15 cellular contexts compared by ENCODE assay signal in the genomic region with DNA sequence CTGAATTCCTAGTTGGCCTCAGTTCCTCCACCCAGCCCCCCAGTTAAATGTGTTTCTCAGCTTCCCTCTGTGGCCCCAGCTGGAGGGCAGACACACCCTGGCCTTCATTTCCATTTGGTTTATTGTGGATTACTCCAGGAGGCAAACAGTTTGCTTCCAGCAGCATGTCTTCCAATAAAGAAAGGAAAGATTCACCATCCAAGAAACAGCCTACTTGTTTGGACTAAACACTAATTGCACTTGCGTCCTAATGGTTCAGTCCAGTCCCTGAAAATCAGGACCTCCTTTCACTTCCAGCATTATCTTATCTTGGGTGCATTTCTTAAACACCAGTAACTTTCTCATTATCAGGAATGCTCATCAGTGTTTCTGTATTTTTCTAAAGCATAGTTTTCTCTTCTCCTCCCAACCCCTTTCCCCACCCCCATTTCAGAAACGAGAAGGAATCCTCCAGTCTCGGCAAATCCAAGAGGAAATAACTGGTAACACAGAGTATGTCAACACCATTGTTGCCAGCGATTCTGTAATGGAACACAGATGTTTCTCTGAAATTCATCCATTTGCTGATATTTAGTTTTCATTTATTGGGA.
DNase-seq lines count a peak whose midpoint lies in the region; ATAC-seq and TF ChIP-seq lines count a peak whose summit lies in the region.
"Had no signal": no experiment of that assay in that cellular context is flagged by ENCODE, and none has a peak within 500 bp of the region (broad histone marks: within the 10 kb centered on the region; RNA-seq: fewer than 3 reads in every experiment).

No MANE protein-coding gene starts in this region.

- no peaks in the 10 kb centered on the region for H3K36me3 Mint-ChIP-seq in activated T-cell treated with anti-CD3 and anti-CD28 coated beads, Interleukin-2, amount 50 U/mL, for 72 hours (ENCODE audit: insufficient read depth in 2 of 2)
- H3K36me3 Mint-ChIP-seq: stimulated activated naive B cell treated with anti-CD40 and anti-IgM and Interleukin-4, amounts not matched to agents 10 μg/mL and 1 μg/mL and 100 μg/mL, for 72 hours had no signal

- intact Hi-C loops in prostate gland (cut with DNase I): no loop called here
- intact Hi-C loops in spleen (cut with DNase I; ENCODE audit: low total_unique reads): no loop called here
- intact Hi-C loops in thyroid gland (cut with DNase I): no loop called here

- no peak for TF ChIP-seq CTCF in foreskin fibroblast (IDR thresholded peaks at IDR 0.05; ENCODE audit: low read depth, low read length)
- no peak for TF ChIP-seq CTCF in prostate gland (IDR thresholded peaks at IDR 0.05)
- TF ChIP-seq CTCF in spleen (IDR thresholded peaks at IDR 0.05 in 8 of 11, conservative IDR thresholded peaks at IDR 0.05 in 3 of 11): no peak
- no peak for TF ChIP-seq CTCF in thyroid gland (IDR thresholded peaks at IDR 0.05)

- DNase-seq in AG20443 (ENCODE audit: low spot score): peak; percentile 83
- DNase-seq in astrocyte of the hippocampus (ENCODE audit: low read depth, low spot score): peak; percentile 20
- DNase-seq in foreskin fibroblast: peak; percentile 70 to 86
- no peak for DNase-seq in prostate gland (ENCODE audit: low spot score)
- DNase-seq in spleen: no peak
- no peak for DNase-seq in stimulated activated CD8-positive, alpha-beta memory T cell treated with anti-CD3 and anti-CD28 coated beads, Interleukin-4, amount 100 ng/mL, for 48 hours
- DNase-seq in thyroid gland: no peak
- DNase-seq in activated T-cell treated with anti-CD3 and anti-CD28 coated beads, Interleukin-2, amount 50 U/mL, for 72 hours: no peak
- DNase-seq: activated T-cell treated with anti-CD3 and anti-CD28 coated beads for 4 hours; PC-3; stimulated activated naive B cell treated with anti-CD40 and anti-IgM and Interleukin-4, amounts not matched to agents 10 μg/mL and 1 μg/mL and 100 μg/mL, for 72 hours had no signal

- H3K27me3 Mint-ChIP-seq in activated T-cell treated with anti-CD3 and anti-CD28 coated beads, Interleukin-2, amount 50 U/mL, for 72 hours (ENCODE audit: low read depth): no peaks in the 10 kb centered on the region

- 28% methylated on average over 4 of the region's 4 CpGs for WGBS in prostate gland
- WGBS in spleen, 5 donors: 50 to 66% (median 64%) methylated on average over 4 of the region's 4 CpGs
- WGBS in thyroid gland, 2 donors: 59 to 70% methylated on average over 4 of the region's 4 CpGs

- no peak overlapping the region for H3K27ac Mint-ChIP-seq in activated T-cell treated with anti-CD3 and anti-CD28 coated beads, Interleukin-2, amount 50 U/mL, for 72 hours
- H3K27ac Mint-ChIP-seq: stimulated activated naive B cell treated with anti-CD40 and anti-IgM and Interleukin-4, amounts not matched to agents 10 μg/mL and 1 μg/mL and 100 μg/mL, for 72 hours had no signal

- H3K4me3 ChIP-seq in foreskin fibroblast (ENCODE audit: low read depth in 1 of 2, low read length in 2 of 2) (peak overlapping the region in 1 of 2 donors; percentile 6), prostate gland (no peak overlapping the region), spleen (no peak overlapping the region), thyroid gland (replicated peaks in 1 of 3) (no peak overlapping the region)
- H3K4me3 ChIP-seq: BLaER1 had no signal

- no peaks in the 10 kb centered on the region for H3K36me3 ChIP-seq in prostate gland
- peaks cover 0 to 13% (median 0%) of the 10 kb centered on the region in 6 donors for H3K36me3 ChIP-seq in spleen
- H3K36me3 ChIP-seq in thyroid gland: peaks cover 0 to 4% of the 10 kb centered on the region in 2 donors
- H3K36me3 ChIP-seq: BLaER1 had no signal

- no peak overlapping the region for H3K4me3 Mint-ChIP-seq in activated T-cell treated with anti-CD3 and anti-CD28 coated beads, Interleukin-2, amount 50 U/mL, for 72 hours
- H3K4me3 Mint-ChIP-seq: central memory CD8-positive, alpha-beta T cell; stimulated activated naive B cell treated with anti-CD40 and anti-IgM and Interleukin-4, amounts not matched to agents 10 μg/mL and 1 μg/mL and 100 μg/mL, for 72 hours had no signal

- H3K9me3 ChIP-seq in prostate gland (no peaks in the 10 kb centered on the region), spleen (no peaks in the 10 kb centered on the region), thyroid gland (no peaks in the 10 kb centered on the region)
- H3K9me3 ChIP-seq: BLaER1 had no signal

- ATAC-seq in activated T-cell treated with anti-CD3 and anti-CD28 coated beads, Interleukin-2, amount 50 U/mL, for 72 hours (replicated peaks in 1 of 2): no peak
- ATAC-seq: PC-3; stimulated activated naive B cell treated with anti-CD40 and anti-IgM and Interleukin-4, amounts not matched to agents 10 μg/mL and 1 μg/mL and 100 μg/mL, for 72 hours had no signal

- TF ChIP-seq POLR2A in prostate gland (IDR thresholded peaks at IDR 0.05): no peak
- TF ChIP-seq POLR2A in spleen (IDR thresholded peaks at IDR 0.05): no peak
- TF ChIP-seq POLR2A in thyroid gland (IDR thresholded peaks at IDR 0.05): no peak

- no peaks in the 10 kb centered on the region for H3K9me3 Mint-ChIP-seq in activated T-cell treated with anti-CD3 and anti-CD28 coated beads, Interleukin-2, amount 50 U/mL, for 72 hours
- H3K9me3 Mint-ChIP-seq: central memory CD8-positive, alpha-beta T cell; stimulated activated naive B cell treated with anti-CD40 and anti-IgM and Interleukin-4, amounts not matched to agents 10 μg/mL and 1 μg/mL and 100 μg/mL, for 72 hours had no signal

- H3K4me1 Mint-ChIP-seq in activated T-cell treated with anti-CD3 and anti-CD28 coated beads, Interleukin-2, amount 50 U/mL, for 72 hours (ENCODE audit: low read depth): no peaks in the 10 kb centered on the region
- H3K4me1 Mint-ChIP-seq: central memory CD8-positive, alpha-beta T cell; stimulated activated naive B cell treated with anti-CD40 and anti-IgM and Interleukin-4, amounts not matched to agents 10 μg/mL and 1 μg/mL and 100 μg/mL, for 72 hours had no signal

- H3K27me3 ChIP-seq in prostate gland (replicated peaks; ENCODE audit: insufficient read depth) (no peaks in the 10 kb centered on the region), spleen (replicated peaks in 1 of 7) (no peaks in the 10 kb centered on the region), thyroid gland (no peaks in the 10 kb centered on the region)
- H3K27me3 ChIP-seq: BLaER1 had no signal

- H3K4me1 ChIP-seq in prostate gland (replicated peaks) (no peaks in the 10 kb centered on the region), spleen (no peaks in the 10 kb centered on the region), thyroid gland (peaks cover 0 to 11% of the 10 kb centered on the region in 2 donors)
- H3K4me1 ChIP-seq: BLaER1 had no signal

- H3K27ac ChIP-seq in prostate gland (peak overlapping the region; percentile 1 to 2), spleen (peak overlapping the region in 1 of 8 donors; percentile 15), thyroid gland (peak overlapping the region in 1 of 3 donors; percentile 5)
- H3K27ac ChIP-seq: BLaER1, KMS-11, VCaP had no signal

Comparison
In these comparisons a context has a peak if more than half of its experiments do, and no peak if none do; other contexts are left out.
1. DNase-seq: peak in AG20443 (single experiment), astrocyte of the hippocampus (single experiment) and foreskin fibroblast (2 of 2); none in prostate gland (single experiment), spleen (single experiment), stimulated activated CD8-positive, alpha-beta memory T cell treated with anti-CD3 and anti-CD28 coated beads, Interleukin-4, amount 100 ng/mL, for 48 hours (single experiment), thyroid gland (0 of 2) and activated T-cell treated with anti-CD3 and anti-CD28 coated beads, Interleukin-2, amount 50 U/mL, for 72 hours (0 of 2).